14 cellular contexts compared by ENCODE assay signal in genomic region chr3:185701891-185702563, GRCh38.
A peak's percentile ranks its signal among the peaks of the same experiment; 100 is the strongest.
DNase-seq lines count a peak whose midpoint lies in the region; TF ChIP-seq lines count a peak whose summit lies in the region.
"Had no signal": no experiment of that assay in that cellular context is flagged by ENCODE, and none has a peak within 500 bp of the region (broad histone marks: within the 10 kb centered on the region; RNA-seq: fewer than 3 reads in every experiment).

No MANE protein-coding gene starts in this region.

- H3K36me3 ChIP-seq in hepatocyte (replicated peaks; ENCODE audit: insufficient read depth, low read depth): no peaks in the 10 kb centered on the region
- no peaks in the 10 kb centered on the region for H3K36me3 ChIP-seq in parathyroid adenoma (ENCODE audit: control insufficient read depth, insufficient read depth, low read length)
- H3K36me3 ChIP-seq: neutrophil, tibial nerve had no signal

- TF ChIP-seq CTCF in RWPE1 (conservative IDR thresholded peaks at IDR 0.05; ENCODE audit: low read depth) (no peak), hepatocyte (IDR thresholded peaks at IDR 0.05; ENCODE audit: poor library complexity) (no peak), parathyroid adenoma (IDR thresholded peaks at IDR 0.05) (no peak), GM13976 (IDR thresholded peaks at IDR 0.05; ENCODE audit: borderline replicate concordance, control extremely low read depth, extremely low read depth, insufficient read depth, missing control alignments) (no peak)

- H3K27me3 ChIP-seq in hepatocyte: no peaks in the 10 kb centered on the region
- no peaks in the 10 kb centered on the region for H3K27me3 ChIP-seq in parathyroid adenoma (ENCODE audit: control insufficient read depth, insufficient read depth, low read length)
- H3K27me3 ChIP-seq: neutrophil, tibial nerve had no signal

- peaks cover 17% of the 10 kb centered on the region for H3K4me1 ChIP-seq in hepatocyte (ENCODE audit: insufficient read depth)
- peaks cover 10% of the 10 kb centered on the region for H3K4me1 ChIP-seq in parathyroid adenoma

- H3K4me3 ChIP-seq in hepatocyte (no peak overlapping the region), parathyroid adenoma (ENCODE audit: low read depth, low read length) (no peak overlapping the region)
- H3K4me3 ChIP-seq: GM23248, PC-9, tibial nerve had no signal

- H2AFZ ChIP-seq in hepatocyte (no peak overlapping the region), parathyroid adenoma (peak overlapping the region; percentile 58)
- H2AFZ ChIP-seq: GM23248, PC-9 had no signal

- CTCF ChIA-PET in RWPE1 (lab: Yijun Ruan, JAX): interaction anchor here (1.3 kb wide), 1 partner anchor 25 kb away, joined by 4 read pairs; no protein-coding TSS in a partner anchor

- H3K9me3 ChIP-seq in hepatocyte (ENCODE audit: low read depth) (no peaks in the 10 kb centered on the region), parathyroid adenoma (ENCODE audit: control insufficient read depth, low read length) (no peaks in the 10 kb centered on the region)
- H3K9me3 ChIP-seq: neutrophil, tibial nerve had no signal

- no peaks in the 10 kb centered on the region for H3K9me2 ChIP-seq in hepatocyte (replicated peaks; ENCODE audit: insufficient read depth)

- H3K4me2 ChIP-seq in hepatocyte: peak overlapping the region; percentile 43
- H3K4me2 ChIP-seq in parathyroid adenoma (ENCODE audit: low read length): no peak overlapping the region
- H3K4me2 ChIP-seq: PC-9 had no signal

- no peak overlapping the region for H3K9ac ChIP-seq in parathyroid adenoma
- H3K9ac ChIP-seq: GM23248 had no signal

- peaks cover 100% of the 10 kb centered on the region for H3K79me2 ChIP-seq in hepatocyte
- no peaks in the 10 kb centered on the region for H3K79me2 ChIP-seq in parathyroid adenoma

- peak; percentile 21 for DNase-seq in NCI-H1092 treated with DMSO at 0.1 percent for 48 hours (lab: John Stamatoyannopoulos, UW)
- no peak for DNase-seq in NCI-H1092 (lab: John Stamatoyannopoulos, UW)
- no peak for DNase-seq in RWPE1 (ENCODE audit: low spot score)
- no peak for DNase-seq in hepatocyte (ENCODE audit: low spot score)
- DNase-seq in GM13976 (ENCODE audit: low spot score): no peak
- DNase-seq in NCI-H2196 treated with DMSO at 0.1 percent for 48 hours (lab: John Stamatoyannopoulos, UW; ENCODE audit: unreplicated experiment): no peak
- DNase-seq in HPDE6-E6E7 (ENCODE audit: extremely low spot score): no peak
- DNase-seq: activated CD4-positive, alpha-beta memory T cell treated with anti-CD3 and anti-CD28 coated beads, Interleukin-2, amount 10 ng/mL, durations not matched to agents 7 days and 5 days; GM23248; NCI-H1436; PC-9 had no signal

- H3K27ac ChIP-seq in RWPE1: 0 out of 2 replicates have a peak overlapping the region, but pooled peaks have one; percentile 21
- H3K27ac ChIP-seq in hepatocyte: peak overlapping the region; percentile 33
- peak overlapping the region; percentile 12 for H3K27ac ChIP-seq in parathyroid adenoma
- H3K27ac ChIP-seq: GM23248, neutrophil had no signal

- WGBS in hepatocyte (ENCODE audit: low lambda C conversion rate, missing lambda C conversion rate): 65% methylated on average over 10 of the region's 10 CpGs

- in situ Hi-C loops in GM13976 (cut with MboI; ENCODE audit: low sequenced_read_pairs, unreplicated experiment): no loop called here

- POLR2A ChIA-PET in RWPE1 (lab: Yijun Ruan, JAX; ENCODE audit: low non-redundant PET): no interaction called here

- peaks cover 99% of the 10 kb centered on the region for H4K20me1 ChIP-seq in hepatocyte (ENCODE audit: insufficient read depth, poor library complexity, severe bottlenecking)
